ENCODE assay signal across 27 cellular contexts in the genomic region with DNA sequence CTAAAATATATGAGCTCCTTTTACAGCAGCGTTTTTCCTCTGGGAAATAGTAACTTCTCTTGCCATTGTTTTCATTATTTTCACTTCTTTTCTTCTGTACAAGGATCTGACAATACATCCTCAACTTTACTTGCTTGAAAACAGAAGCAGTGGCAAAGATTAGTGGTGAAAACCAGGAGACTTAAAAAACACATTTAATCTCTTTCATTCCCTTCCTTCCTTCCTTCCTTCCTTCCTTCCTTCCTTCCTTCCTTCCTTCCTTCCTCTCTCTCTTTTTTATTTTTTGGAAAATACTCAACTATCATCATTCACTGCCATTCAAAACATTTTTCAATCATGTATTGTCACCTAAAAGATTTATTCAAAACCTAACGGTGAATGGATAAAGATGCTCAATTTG.
"Had no signal": no experiment of that assay in that cellular context is flagged by ENCODE, and none has a peak within 500 bp of the region (broad histone marks: within the 10 kb centered on the region; RNA-seq: fewer than 3 reads in every experiment).

No MANE protein-coding gene starts in this region.

- H3K9me3 Mint-ChIP-seq: naive thymus-derived CD8-positive, alpha-beta T cell; nephron progenitor cell; stimulated activated naive B cell treated with anti-CD40 and anti-IgM and Interleukin-4, amounts not matched to agents 10 μg/mL and 1 μg/mL and 100 μg/mL, for 72 hours had no signal

- H3K4me1 ChIP-seq: pancreas, psoas muscle, right lobe of liver, sigmoid colon, stomach, thyroid gland, tibial nerve, upper lobe of left lung, vagina had no signal

- H3K4me3 Mint-ChIP-seq: naive thymus-derived CD8-positive, alpha-beta T cell; natural killer cell treated with Interleukin-12 subunit alpha and Interleukin-12 subunit beta and Interleukin-15 and Interleukin-18, amount 100 ng/mL, for 72 hours; nephron progenitor cell; neural crest cell; stimulated activated effector memory CD8-positive, alpha-beta T cell treated with anti-CD3 and anti-CD28 coated beads, Interleukin-12 subunit alpha, Interleukin-12 subunit beta, amount 100 ng/mL, for 72 hours; stimulated activated naive B cell treated with anti-CD40 and anti-IgM and Interleukin-4, amounts not matched to agents 10 μg/mL and 1 μg/mL and 100 μg/mL, for 72 hours; stimulated activated naive CD8-positive, alpha-beta T cell treated with anti-CD3 and anti-CD28 coated beads, Interleukin-15, Interleukin-2, amounts not matched to agents 100 ng/mL and 50 ng/mL, for 24 hours had no signal

- H3K27ac ChIP-seq: neutrophil, pancreas, psoas muscle, right lobe of liver, sigmoid colon, stomach, thoracic aorta, thyroid gland, tibial nerve, upper lobe of left lung, vagina had no signal

- H3K9me3 ChIP-seq: neutrophil, pancreas, psoas muscle, right lobe of liver, thoracic aorta, thyroid gland, tibial nerve, upper lobe of left lung, vagina had no signal

- ATAC-seq: naive thymus-derived CD8-positive, alpha-beta T cell; natural killer cell treated with Interleukin-12 subunit alpha and Interleukin-12 subunit beta and Interleukin-15 and Interleukin-18, amount 100 ng/mL, for 72 hours; pancreas; psoas muscle; right cardiac atrium; right lobe of liver; stimulated activated effector memory CD8-positive, alpha-beta T cell treated with anti-CD3 and anti-CD28 coated beads, Interleukin-12 subunit alpha, Interleukin-12 subunit beta, amount 100 ng/mL, for 72 hours; stimulated activated naive B cell treated with anti-CD40 and anti-IgM and Interleukin-4, amounts not matched to agents 10 μg/mL and 1 μg/mL and 100 μg/mL, for 72 hours had no signal

- H3K36me3 ChIP-seq: neutrophil, pancreas, right lobe of liver, sigmoid colon, stomach, thoracic aorta, thyroid gland, tibial nerve, upper lobe of left lung, vagina had no signal

- H3K27ac Mint-ChIP-seq: naive thymus-derived CD8-positive, alpha-beta T cell; natural killer cell treated with Interleukin-12 subunit alpha and Interleukin-12 subunit beta and Interleukin-15 and Interleukin-18, amount 100 ng/mL, for 72 hours; nephron progenitor cell; stimulated activated effector memory CD8-positive, alpha-beta T cell treated with anti-CD3 and anti-CD28 coated beads, Interleukin-12 subunit alpha, Interleukin-12 subunit beta, amount 100 ng/mL, for 72 hours; stimulated activated naive B cell treated with anti-CD40 and anti-IgM and Interleukin-4, amounts not matched to agents 10 μg/mL and 1 μg/mL and 100 μg/mL, for 72 hours; stimulated activated naive CD8-positive, alpha-beta T cell treated with anti-CD3 and anti-CD28 coated beads, Interleukin-15, Interleukin-2, amounts not matched to agents 100 ng/mL and 50 ng/mL, for 24 hours had no signal

- DNase-seq: naive thymus-derived CD8-positive, alpha-beta T cell; nephron progenitor cell; nucleus accumbens; pancreas; psoas muscle; right cardiac atrium; right lobe of liver; sigmoid colon; small intestine; stimulated activated CD4-positive, alpha-beta T cell treated with anti-CD3 and anti-CD28 coated beads, Interleukin-15, amount 100 ng/mL, for 24 hours; stimulated activated CD4-positive, alpha-beta T cell treated with anti-CD3 and anti-CD28 coated beads, Interleukin-2, amount 100 ng/mL, for 24 hours; stimulated activated CD4-positive, alpha-beta T cell treated with anti-CD3 and anti-CD28 coated beads, Interleukin-2, amount 100 ng/mL, for 48 hours; stimulated activated CD4-positive, alpha-beta T cell treated with anti-CD3 and anti-CD28 coated beads, Interleukin-4, amount 100 ng/mL, for 24 hours; stimulated activated naive B cell treated with anti-CD40 and anti-IgM and Interleukin-4, amounts not matched to agents 10 μg/mL and 1 μg/mL and 100 μg/mL, for 72 hours; stimulated activated naive CD4-positive, alpha-beta T cell treated with Interleukin-2 at 50 U/mL for 16 hours; stomach; thyroid gland; trophoblast cell; upper lobe of left lung had no signal

- H3K4me1 Mint-ChIP-seq: naive thymus-derived CD8-positive, alpha-beta T cell; nephron progenitor cell; neural crest cell; stimulated activated effector memory CD8-positive, alpha-beta T cell treated with anti-CD3 and anti-CD28 coated beads, Interleukin-12 subunit alpha, Interleukin-12 subunit beta, amount 100 ng/mL, for 72 hours; stimulated activated naive B cell treated with anti-CD40 and anti-IgM and Interleukin-4, amounts not matched to agents 10 μg/mL and 1 μg/mL and 100 μg/mL, for 72 hours had no signal

- H3K27me3 Mint-ChIP-seq: natural killer cell treated with Interleukin-12 subunit alpha and Interleukin-12 subunit beta and Interleukin-15 and Interleukin-18, amount 100 ng/mL, for 72 hours; stimulated activated naive B cell treated with anti-CD40 and anti-IgM and Interleukin-4, amounts not matched to agents 10 μg/mL and 1 μg/mL and 100 μg/mL, for 72 hours; stimulated activated naive CD8-positive, alpha-beta T cell treated with anti-CD3 and anti-CD28 coated beads, Interleukin-15, Interleukin-2, amounts not matched to agents 100 ng/mL and 50 ng/mL, for 24 hours had no signal

- H3K27me3 ChIP-seq: neutrophil, pancreas, right lobe of liver, sigmoid colon, stomach, thyroid gland, tibial nerve, upper lobe of left lung, vagina had no signal

- H3K36me3 Mint-ChIP-seq: stimulated activated effector memory CD8-positive, alpha-beta T cell treated with anti-CD3 and anti-CD28 coated beads, Interleukin-12 subunit alpha, Interleukin-12 subunit beta, amount 100 ng/mL, for 72 hours; stimulated activated naive B cell treated with anti-CD40 and anti-IgM and Interleukin-4, amounts not matched to agents 10 μg/mL and 1 μg/mL and 100 μg/mL, for 72 hours had no signal

- H3K4me3 ChIP-seq: pancreas, psoas muscle, right lobe of liver, sigmoid colon, stomach, thoracic aorta, thyroid gland, tibial nerve, upper lobe of left lung, vagina had no signal
